ENCODE assay signal across 28 cellular contexts in the genomic region with DNA sequence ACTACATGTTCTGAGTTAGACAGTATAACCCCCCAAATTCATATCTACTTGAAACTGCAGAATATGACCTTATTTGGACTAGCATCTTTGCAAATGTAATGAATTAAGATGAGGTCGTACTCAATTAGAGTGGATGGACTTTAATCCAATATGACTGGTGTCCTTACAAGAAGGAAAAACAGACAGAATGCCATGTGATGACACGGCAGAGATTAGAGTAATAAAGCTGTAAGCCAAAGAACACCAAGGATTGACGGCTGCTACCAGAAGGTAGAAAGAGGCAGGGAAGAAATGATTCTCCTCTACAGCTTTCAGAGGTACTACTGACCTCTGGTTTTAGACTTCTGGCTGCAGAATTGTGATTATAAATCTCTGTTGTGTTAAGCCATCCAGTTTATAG.
"Had no signal": no experiment of that assay in that cellular context is flagged by ENCODE, and none has a peak within 500 bp of the region (broad histone marks: within the 10 kb centered on the region; RNA-seq: fewer than 3 reads in every experiment).

No MANE protein-coding gene starts in this region.

- H3K4me3 ChIP-seq: neural progenitor cell, ovary, psoas muscle, right lobe of liver, sigmoid colon, smooth muscle cell, spleen, suprapubic skin, testis, tibial artery, transverse colon, upper lobe of right lung, uterus had no signal

- H3K27me3 ChIP-seq: neural progenitor cell, ovary, right lobe of liver, sigmoid colon, spleen, suprapubic skin, testis, tibial artery, transverse colon, upper lobe of right lung, uterus had no signal

- H3K4me1 ChIP-seq: neural progenitor cell, parathyroid adenoma, suprapubic skin, testis had no signal

- H3K36me3 ChIP-seq: ovary, right lobe of liver, uterus had no signal

- DNase-seq: natural killer cell; occipital lobe; ovary; posterior cingulate gyrus; psoas muscle; right cardiac atrium; right lobe of liver; sigmoid colon; spleen; stimulated activated CD4-positive, alpha-beta T cell treated with anti-CD3 and anti-CD28 coated beads, Interleukin-12 subunit alpha, Interleukin-12 subunit beta, amount 100 ng/mL, for 4 hours; stimulated activated CD4-positive, alpha-beta T cell treated with anti-CD3 and anti-CD28 coated beads, Interleukin-1b, Interleukin-23, amount 100 ng/mL, for 48 hours; stimulated activated CD4-positive, alpha-beta T cell treated with anti-CD3 and anti-CD28 coated beads, Interleukin-4, amount 100 ng/mL, for 1 hour; stimulated activated CD4-positive, alpha-beta T cell treated with anti-CD3 and anti-CD28 coated beads, Interleukin-4, amount 100 ng/mL, for 4 hours; stimulated activated CD8-positive, alpha-beta memory T cell treated with anti-CD3 and anti-CD28 coated beads, Interleukin-4, amount 100 ng/mL, for 48 hours; stimulated activated naive CD4-positive, alpha-beta T cell; stimulated activated naive CD8-positive, alpha-beta T cell treated with anti-CD3 and anti-CD28 coated beads, Interleukin-15, amount 100 ng/mL, for 72 hours; stimulated activated naive CD8-positive, alpha-beta T cell treated with anti-CD3 and anti-CD28 coated beads, Interleukin-15, Interleukin-2, amounts not matched to agents 100 U/mL and 50 U/mL, for 24 hours; substantia nigra; testis; tibial artery; transverse colon; upper lobe of right lung; uterus had no signal

- H3K9me3 ChIP-seq: ovary, psoas muscle, right lobe of liver, sigmoid colon, suprapubic skin, testis, tibial artery, transverse colon, upper lobe of right lung, uterus had no signal

- H3K27ac ChIP-seq: neural progenitor cell, ovary, parathyroid adenoma, psoas muscle, right lobe of liver, sigmoid colon, spleen, suprapubic skin, testis, tibial artery, transverse colon, upper lobe of right lung, uterus had no signal

- ATAC-seq: natural killer cell; psoas muscle; right cardiac atrium; right lobe of liver; stimulated activated memory B cell treated with anti-CD40 and anti-IgM and Interleukin-4, amounts not matched to agents 10 μg/mL and 1 μg/mL and 100 μg/mL, for 72 hours; stimulated activated naive CD8-positive, alpha-beta T cell treated with anti-CD3 and anti-CD28 coated beads, Interleukin-15, amount 100 ng/mL, for 72 hours; stimulated activated naive CD8-positive, alpha-beta T cell treated with anti-CD3 and anti-CD28 coated beads, Interleukin-15, Interleukin-2, amounts not matched to agents 100 U/mL and 50 U/mL, for 24 hours; upper lobe of right lung had no signal
